Comparison of ENCODE assay signal across 1 cellular context in the genomic region with DNA sequence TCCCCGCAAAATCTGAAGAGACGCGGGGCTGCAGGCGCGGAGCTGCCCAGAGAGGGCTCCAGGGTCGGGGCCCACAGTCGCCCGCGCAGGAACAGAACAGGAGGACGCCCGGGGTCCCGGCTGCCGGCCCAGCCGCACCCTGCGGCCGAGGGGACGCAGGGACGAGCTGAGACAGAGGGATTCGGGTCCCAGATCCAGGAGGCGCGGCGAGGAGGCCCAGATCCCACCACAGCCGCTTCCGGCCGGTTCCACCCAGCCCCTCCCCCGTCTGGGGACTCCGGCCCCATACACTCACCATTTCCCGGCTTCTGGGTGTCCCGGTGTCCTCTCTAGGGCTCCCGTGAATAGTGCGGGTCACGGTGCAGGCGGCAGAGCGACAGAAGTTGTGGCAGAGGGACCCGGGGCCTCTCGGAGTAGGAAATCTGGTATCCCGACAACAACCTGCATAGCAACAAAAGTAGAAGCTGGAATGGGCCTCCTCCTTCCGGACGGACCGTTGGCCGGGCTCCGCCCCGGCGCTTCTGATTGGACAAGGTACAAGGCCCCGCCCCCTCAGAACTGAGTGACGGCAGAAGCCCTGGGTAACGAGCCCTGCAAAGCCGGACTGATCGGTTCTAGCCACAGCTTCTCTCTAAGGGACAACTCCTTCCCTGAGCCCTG.
A peak's percentile ranks its signal among the peaks of the same experiment; 100 is the strongest.
TF ChIP-seq lines count a peak whose summit lies in the region.

TSS of gene ZNF20 (minus strand) at position 466 of the 660 bp plus-strand sequence. CDS start at position 298, 168 bp downstream.

TF ChIP-seq in HepG2, 621 proteins besides CTCF, POLR2A, EP300 and RAD21 (continued from another document and continues in another):
- TF ChIP-seq, protein P1, sequence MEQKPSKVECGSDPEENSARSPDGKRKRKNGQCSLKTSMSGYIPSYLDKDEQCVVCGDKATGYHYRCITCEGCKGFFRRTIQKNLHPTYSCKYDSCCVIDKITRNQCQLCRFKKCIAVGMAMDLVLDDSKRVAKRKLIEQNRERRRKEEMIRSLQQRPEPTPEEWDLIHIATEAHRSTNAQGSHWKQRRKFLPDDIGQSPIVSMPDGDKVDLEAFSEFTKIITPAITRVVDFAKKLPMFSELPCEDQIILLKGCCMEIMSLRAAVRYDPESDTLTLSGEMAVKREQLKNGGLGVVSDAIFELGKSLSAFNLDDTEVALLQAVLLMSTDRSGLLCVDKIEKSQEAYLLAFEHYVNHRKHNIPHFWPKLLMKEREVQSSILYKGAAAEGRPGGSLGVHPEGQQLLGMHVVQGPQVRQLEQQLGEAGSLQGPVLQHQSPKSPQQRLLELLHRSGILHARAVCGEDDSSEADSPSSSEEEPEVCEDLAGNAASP (CRISPR knock-in tag; IDR thresholded peaks at IDR 0.05; ENCODE audit: borderline replicate concordance): no peak; the same call in 1 of the 2 replicates
- TF ChIP-seq HDAC2 (CRISPR knock-in tag; IDR thresholded peaks at IDR 0.05): no peak
- no peak for TF ChIP-seq ZNF879 (CRISPR knock-in tag; IDR thresholded peaks at IDR 0.05)
- no peak for TF ChIP-seq HHEX (CRISPR knock-in tag; IDR thresholded peaks at IDR 0.05)
- TF ChIP-seq, protein P2, sequence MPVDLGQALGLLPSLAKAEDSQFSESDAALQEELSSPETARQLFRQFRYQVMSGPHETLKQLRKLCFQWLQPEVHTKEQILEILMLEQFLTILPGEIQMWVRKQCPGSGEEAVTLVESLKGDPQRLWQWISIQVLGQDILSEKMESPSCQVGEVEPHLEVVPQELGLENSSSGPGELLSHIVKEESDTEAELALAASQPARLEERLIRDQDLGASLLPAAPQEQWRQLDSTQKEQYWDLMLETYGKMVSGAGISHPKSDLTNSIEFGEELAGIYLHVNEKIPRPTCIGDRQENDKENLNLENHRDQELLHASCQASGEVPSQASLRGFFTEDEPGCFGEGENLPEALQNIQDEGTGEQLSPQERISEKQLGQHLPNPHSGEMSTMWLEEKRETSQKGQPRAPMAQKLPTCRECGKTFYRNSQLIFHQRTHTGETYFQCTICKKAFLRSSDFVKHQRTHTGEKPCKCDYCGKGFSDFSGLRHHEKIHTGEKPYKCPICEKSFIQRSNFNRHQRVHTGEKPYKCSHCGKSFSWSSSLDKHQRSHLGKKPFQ (CRISPR knock-in tag; IDR thresholded peaks at IDR 0.05; ENCODE audit: insufficient replicate concordance): peak; percentile 67
- TF ChIP-seq ZNF605 (CRISPR knock-in tag; IDR thresholded peaks at IDR 0.05): peak; percentile 44; the same call in 1 of the 2 replicates
- TF ChIP-seq SPEN (CRISPR knock-in tag; IDR thresholded peaks at IDR 0.05; ENCODE audit: low read depth): peak; percentile 52
- TF ChIP-seq HOXA7 (CRISPR knock-in tag; IDR thresholded peaks at IDR 0.05): no peak
- no peak for TF ChIP-seq ZNF33A (CRISPR knock-in tag; IDR thresholded peaks at IDR 0.05; ENCODE audit: borderline replicate concordance)
- TF ChIP-seq ZNF83 (CRISPR knock-in tag; IDR thresholded peaks at IDR 0.05; ENCODE audit: borderline replicate concordance): no peak
- TF ChIP-seq FOXO1 (CRISPR knock-in tag; IDR thresholded peaks at IDR 0.05): no peak
- no peak for TF ChIP-seq SP5 (CRISPR knock-in tag; IDR thresholded peaks at IDR 0.05; ENCODE audit: borderline replicate concordance, low read depth)
- TF ChIP-seq KDM2A (CRISPR knock-in tag; IDR thresholded peaks at IDR 0.05; ENCODE audit: borderline replicate concordance, low read depth): peak; percentile 81
- TF ChIP-seq HDAC6 (IDR thresholded peaks at IDR 0.05; ENCODE audit: low read depth, low read length): no peak
- no peak for TF ChIP-seq ZFAT (CRISPR knock-in tag; conservative IDR thresholded peaks at IDR 0.05)
- TF ChIP-seq ZNF766 (CRISPR knock-in tag; IDR thresholded peaks at IDR 0.05; ENCODE audit: borderline replicate concordance): peak; percentile 49; the same call in 1 of the 2 replicates
- no peak for TF ChIP-seq ZNF383 (CRISPR knock-in tag; IDR thresholded peaks at IDR 0.05; ENCODE audit: borderline replicate concordance)
- TF ChIP-seq ZNF451 (CRISPR knock-in tag; IDR thresholded peaks at IDR 0.05): no peak
- TF ChIP-seq ZNF121 (CRISPR knock-in tag; IDR thresholded peaks at IDR 0.05): no peak
- no peak for TF ChIP-seq ISX (CRISPR knock-in tag; conservative IDR thresholded peaks at IDR 0.05)
- TF ChIP-seq ZSCAN31 (CRISPR knock-in tag; IDR thresholded peaks at IDR 0.05; ENCODE audit: low read depth): no peak
- no peak for TF ChIP-seq MEF2D (CRISPR knock-in tag; IDR thresholded peaks at IDR 0.05)
- no peak for TF ChIP-seq RFXANK (CRISPR knock-in tag; IDR thresholded peaks at IDR 0.05)
- TF ChIP-seq, protein P3, sequence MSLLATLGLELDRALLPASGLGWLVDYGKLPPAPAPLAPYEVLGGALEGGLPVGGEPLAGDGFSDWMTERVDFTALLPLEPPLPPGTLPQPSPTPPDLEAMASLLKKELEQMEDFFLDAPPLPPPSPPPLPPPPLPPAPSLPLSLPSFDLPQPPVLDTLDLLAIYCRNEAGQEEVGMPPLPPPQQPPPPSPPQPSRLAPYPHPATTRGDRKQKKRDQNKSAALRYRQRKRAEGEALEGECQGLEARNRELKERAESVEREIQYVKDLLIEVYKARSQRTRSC (CRISPR knock-in tag; IDR thresholded peaks at IDR 0.05; ENCODE audit: low read depth): no peak
- TF ChIP-seq ZNF24 (IDR thresholded peaks at IDR 0.05): no peak
- no peak for TF ChIP-seq SATB2 (CRISPR knock-in tag; IDR thresholded peaks at IDR 0.05)
- no peak for TF ChIP-seq ZNF562 (CRISPR knock-in tag; IDR thresholded peaks at IDR 0.05; ENCODE audit: borderline replicate concordance)
- TF ChIP-seq RELA (CRISPR knock-in tag; IDR thresholded peaks at IDR 0.05): no peak
- TF ChIP-seq, protein P4, sequence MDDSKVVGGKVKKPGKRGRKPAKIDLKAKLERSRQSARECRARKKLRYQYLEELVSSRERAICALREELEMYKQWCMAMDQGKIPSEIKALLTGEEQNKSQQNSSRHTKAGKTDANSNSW (CRISPR knock-in tag; IDR thresholded peaks at IDR 0.05; ENCODE audit: borderline replicate concordance): no peak
- TF ChIP-seq SP140L (CRISPR knock-in tag; IDR thresholded peaks at IDR 0.05; ENCODE audit: borderline replicate concordance): no peak
- TF ChIP-seq, protein P5, sequence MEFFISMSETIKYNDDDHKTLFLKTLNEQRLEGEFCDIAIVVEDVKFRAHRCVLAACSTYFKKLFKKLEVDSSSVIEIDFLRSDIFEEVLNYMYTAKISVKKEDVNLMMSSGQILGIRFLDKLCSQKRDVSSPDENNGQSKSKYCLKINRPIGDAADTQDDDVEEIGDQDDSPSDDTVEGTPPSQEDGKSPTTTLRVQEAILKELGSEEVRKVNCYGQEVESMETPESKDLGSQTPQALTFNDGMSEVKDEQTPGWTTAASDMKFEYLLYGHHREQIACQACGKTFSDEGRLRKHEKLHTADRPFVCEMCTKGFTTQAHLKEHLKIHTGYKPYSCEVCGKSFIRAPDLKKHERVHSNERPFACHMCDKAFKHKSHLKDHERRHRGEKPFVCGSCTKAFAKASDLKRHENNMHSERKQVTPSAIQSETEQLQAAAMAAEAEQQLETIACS (CRISPR knock-in tag; IDR thresholded peaks at IDR 0.05): no peak
- no peak for TF ChIP-seq ZFP1 (CRISPR knock-in tag; IDR thresholded peaks at IDR 0.05)
- no peak for TF ChIP-seq NPAS2 (CRISPR knock-in tag; IDR thresholded peaks at IDR 0.05; ENCODE audit: borderline replicate concordance)
- TF ChIP-seq, protein P6, sequence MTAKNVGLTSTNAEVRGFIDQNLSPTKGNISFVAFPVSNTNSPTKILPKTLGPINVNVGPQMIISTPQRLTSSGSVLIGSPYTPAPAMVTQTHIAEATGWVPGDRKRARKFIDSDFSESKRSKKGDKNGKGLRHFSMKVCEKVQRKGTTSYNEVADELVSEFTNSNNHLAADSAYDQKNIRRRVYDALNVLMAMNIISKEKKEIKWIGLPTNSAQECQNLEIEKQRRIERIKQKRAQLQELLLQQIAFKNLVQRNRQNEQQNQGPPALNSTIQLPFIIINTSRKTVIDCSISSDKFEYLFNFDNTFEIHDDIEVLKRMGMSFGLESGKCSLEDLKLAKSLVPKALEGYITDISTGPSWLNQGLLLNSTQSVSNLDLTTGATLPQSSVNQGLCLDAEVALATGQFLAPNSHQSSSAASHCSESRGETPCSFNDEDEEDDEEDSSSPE (CRISPR knock-in tag; IDR thresholded peaks at IDR 0.05): no peak
- TF ChIP-seq ARID3A (IDR thresholded peaks at IDR 0.05; ENCODE audit: low read depth, low read length): no peak
- TF ChIP-seq SCMH1 (CRISPR knock-in tag; IDR thresholded peaks at IDR 0.05; ENCODE audit: borderline replicate concordance): no peak
- peak; percentile 11; the same call in 1 of the 2 replicates for TF ChIP-seq ZNF792 (CRISPR knock-in tag; IDR thresholded peaks at IDR 0.05)
- TF ChIP-seq ATF7-NPFF (CRISPR knock-in tag; IDR thresholded peaks at IDR 0.05; ENCODE audit: low read depth): no peak
- no peak for TF ChIP-seq ZKSCAN1 (IDR thresholded peaks at IDR 0.05; ENCODE audit: low read length)
- no peak for TF ChIP-seq ZNF776 (CRISPR knock-in tag; IDR thresholded peaks at IDR 0.05)
- TF ChIP-seq SNAI1 (CRISPR knock-in tag; IDR thresholded peaks at IDR 0.05; ENCODE audit: borderline replicate concordance): no peak
- TF ChIP-seq NFE2L2 (IDR thresholded peaks at IDR 0.05; ENCODE audit: low read length): no peak
- peak; percentile 35; the same call in 1 of the 2 replicates for TF ChIP-seq SALL1 (CRISPR knock-in tag; IDR thresholded peaks at IDR 0.05)
- no peak for TF ChIP-seq NR2F6 (IDR thresholded peaks at IDR 0.05)
- TF ChIP-seq NR2F6 (CRISPR knock-in tag; IDR thresholded peaks at IDR 0.05): no peak
- 0 out of 2 replicates have a peak, but pooled peaks have one; percentile 27 for TF ChIP-seq GLI4 (CRISPR knock-in tag; IDR thresholded peaks at IDR 0.05; ENCODE audit: borderline replicate concordance)
- no peak for TF ChIP-seq ZNF326 (CRISPR knock-in tag; IDR thresholded peaks at IDR 0.05; ENCODE audit: borderline replicate concordance)
- TF ChIP-seq ZNF572 (CRISPR knock-in tag; IDR thresholded peaks at IDR 0.05): no peak
- no peak for TF ChIP-seq TAF15 (IDR thresholded peaks at IDR 0.05; ENCODE audit: low read depth, low read length, poor library complexity, severe bottlenecking)
- TF ChIP-seq ZNF580 (CRISPR knock-in tag; IDR thresholded peaks at IDR 0.05; ENCODE audit: borderline replicate concordance, low read depth): no peak
- 0 out of 2 replicates have a peak, but pooled peaks have one; percentile 40 for TF ChIP-seq ZFP90 (CRISPR knock-in tag; IDR thresholded peaks at IDR 0.05; ENCODE audit: borderline replicate concordance)
- peak; percentile 49; the same call in 1 of the 2 replicates for TF ChIP-seq ZBTB26 (CRISPR knock-in tag; IDR thresholded peaks at IDR 0.05; ENCODE audit: borderline replicate concordance)
- no peak for TF ChIP-seq ATRX (CRISPR knock-in tag; IDR thresholded peaks at IDR 0.05; ENCODE audit: borderline replicate concordance)
- no peak for TF ChIP-seq TBX3 (IDR thresholded peaks at IDR 0.05; ENCODE audit: borderline replicate concordance)
- TF ChIP-seq SETDB1 (CRISPR knock-in tag; IDR thresholded peaks at IDR 0.05; ENCODE audit: borderline replicate concordance): no peak
- TF ChIP-seq ZNF644 (CRISPR knock-in tag; IDR thresholded peaks at IDR 0.05; ENCODE audit: low read depth): no peak
- 0 out of 2 replicates have a peak, but pooled peaks have one; percentile 72 for TF ChIP-seq ZSCAN12 (CRISPR knock-in tag; IDR thresholded peaks at IDR 0.05)
- no peak for TF ChIP-seq HCFC1 (IDR thresholded peaks at IDR 0.05; ENCODE audit: low read depth, low read length)
- no peak for TF ChIP-seq ZNF720 (CRISPR knock-in tag; IDR thresholded peaks at IDR 0.05)
- TF ChIP-seq NFIB (CRISPR knock-in tag; IDR thresholded peaks at IDR 0.05; ENCODE audit: borderline replicate concordance): no peak
- TF ChIP-seq ARNT2 (CRISPR knock-in tag; IDR thresholded peaks at IDR 0.05; ENCODE audit: low read depth): 0 out of 2 replicates have a peak, but pooled peaks have one; percentile 29
- TF ChIP-seq ZSCAN25 (CRISPR knock-in tag; IDR thresholded peaks at IDR 0.05): no peak
- TF ChIP-seq, protein P7, sequence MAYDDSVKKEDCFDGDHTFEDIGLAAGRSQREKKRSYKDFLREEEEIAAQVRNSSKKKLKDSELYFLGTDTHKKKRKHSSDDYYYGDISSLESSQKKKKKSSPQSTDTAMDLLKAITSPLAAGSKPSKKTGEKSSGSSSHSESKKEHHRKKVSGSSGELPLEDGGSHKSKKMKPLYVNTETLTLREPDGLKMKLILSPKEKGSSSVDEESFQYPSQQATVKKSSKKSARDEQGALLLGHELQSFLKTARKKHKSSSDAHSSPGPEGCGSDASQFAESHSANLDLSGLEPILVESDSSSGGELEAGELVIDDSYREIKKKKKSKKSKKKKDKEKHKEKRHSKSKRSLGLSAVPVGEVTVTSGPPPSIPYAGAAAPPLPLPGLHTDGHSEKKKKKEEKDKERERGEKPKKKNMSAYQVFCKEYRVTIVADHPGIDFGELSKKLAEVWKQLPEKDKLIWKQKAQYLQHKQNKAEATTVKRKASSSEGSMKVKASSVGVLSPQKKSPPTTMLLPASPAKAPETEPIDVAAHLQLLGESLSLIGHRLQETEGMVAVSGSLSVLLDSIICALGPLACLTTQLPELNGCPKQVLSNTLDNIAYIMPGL (CRISPR knock-in tag; IDR thresholded peaks at IDR 0.05; ENCODE audit: borderline replicate concordance in 1 of 2, low read depth in 1 of 2): peak; percentile 54 to 72; a peak in 3 of 4 replicates
